Comparison of ENCODE assay signal across 9 cellular contexts in genomic region chr3:12135029-12135634, GRCh38. TPM values are rescaled to one million over a fixed set of nuclear protein-coding genes. Genes with fewer than 3 reads are reported as not detected.
DNase-seq lines count a peak whose midpoint lies in the region; ATAC-seq and TF ChIP-seq lines count a peak whose summit lies in the region.
"Had no signal": no experiment of that assay in that cellular context is flagged by ENCODE, and none has a peak within 500 bp of the region (broad histone marks: within the 10 kb centered on the region; RNA-seq: fewer than 3 reads in every experiment).

No MANE protein-coding gene starts in this region.

- H3K4me3 Mint-ChIP-seq in neural crest cell = no peak overlapping the region

- no peaks in the 10 kb centered on the region for H3K27me3 ChIP-seq in NT2/D1 (ENCODE audit: insufficient read depth, insufficient read length)
- no peaks in the 10 kb centered on the region for H3K27me3 ChIP-seq in tibial nerve

- TF ChIP-seq POLR2A in tibial nerve (IDR thresholded peaks at IDR 0.05) = no peak

- no peak overlapping the region for H3K27ac Mint-ChIP-seq in neural crest cell (ENCODE audit: unreplicated experiment)

- H3K9me3 ChIP-seq in NT2/D1 (ENCODE audit: insufficient read depth, low read length) = no peaks in the 10 kb centered on the region
- no peaks in the 10 kb centered on the region for H3K9me3 ChIP-seq in tibial nerve
- H3K9me3 ChIP-seq: SJSA1 had no signal

- DNase-seq in AG09319 (ENCODE audit: extremely low read depth, low read depth) = peak; percentile 24
- peak; percentile 42 for DNase-seq in NT2/D1 (ENCODE audit: low read depth, low spot score)
- DNase-seq in activated T-cell treated with anti-CD3 and anti-CD28 coated beads for 24 hours (ENCODE audit: low read depth) = peak; percentile 53
- DNase-seq in fibroblast of gingiva (ENCODE audit: low read depth) = peak; percentile 51
- DNase-seq in neural crest cell (ENCODE audit: low read depth, low spot score) = peak; percentile 68
- peak; percentile 65 to 80 for DNase-seq in tibial nerve (ENCODE audit: low spot score in 2 of 2)

- H3K9me3 Mint-ChIP-seq in neural crest cell = no peaks in the 10 kb centered on the region

- TF ChIP-seq EP300 in tibial nerve (IDR thresholded peaks at IDR 0.05) = no peak

- H3K4me1 Mint-ChIP-seq in neural crest cell = no peaks in the 10 kb centered on the region

- no peak overlapping the region for H3K27ac ChIP-seq in tibial nerve
- H3K27ac ChIP-seq: SJSA1 had no signal

- no peaks in the 10 kb centered on the region for H3K36me3 Mint-ChIP-seq in neural crest cell (ENCODE audit: low read depth)

- H3K4me3 ChIP-seq in NT2/D1 (ENCODE audit: insufficient read length, low read depth) = no peak overlapping the region
- H3K4me3 ChIP-seq in tibial nerve = no peak overlapping the region
- H3K4me3 ChIP-seq: SJSA1 had no signal

- no peaks in the 10 kb centered on the region for H3K36me3 ChIP-seq in NT2/D1 (ENCODE audit: insufficient read depth, insufficient read length, low read length)
- no peaks in the 10 kb centered on the region for H3K36me3 ChIP-seq in tibial nerve
- H3K36me3 ChIP-seq: SJSA1 had no signal

- H3K9ac ChIP-seq in NT2/D1 (ENCODE audit: insufficient read length, low read depth) = no peak overlapping the region

- TF ChIP-seq CTCF in AG09319 (IDR thresholded peaks at IDR 0.05; ENCODE audit: low read depth, low read length) = peak; percentile 97
- peak; percentile 90 for TF ChIP-seq CTCF in neural crest cell (conservative IDR thresholded peaks at IDR 0.05)
- peak; percentile 77 to 90 (median 89) for TF ChIP-seq CTCF in tibial nerve (IDR thresholded peaks at IDR 0.05)

- 3 to 17% methylated on average over 3 of the region's 3 CpGs for WGBS in tibial nerve, 2 donors

- ATAC-seq in GM18502 (IDR thresholded peaks at IDR 0.05; ENCODE audit: poor library complexity, unreplicated experiment) (peak; percentile 96), HG02981 (IDR thresholded peaks at IDR 0.05; ENCODE audit: unreplicated experiment) (peak; percentile 85)

- H3K4me1 ChIP-seq in NT2/D1 (ENCODE audit: insufficient read depth, insufficient read length) (no peaks in the 10 kb centered on the region), tibial nerve (peaks cover 0 to 25% (median 0%) of the 10 kb centered on the region in 4 donors)
- H3K4me1 ChIP-seq: SJSA1 had no signal

- peaks cover 37% of the 10 kb centered on the region for H3K27me3 Mint-ChIP-seq in neural crest cell (ENCODE audit: low read depth)

RNA-seq across cellular contexts. Expression of gene TIMP4, which starts 23.6 kb away (rescaled TPM):
- 0.75 and 1.1 TPM in 2 replicates for total RNA-seq in neural crest cell
- 100 to 1,000 TPM in 1 of 4 donors, 10 to 100 TPM in 3; 40.2 to 124 (median 48.4) TPM for total RNA-seq in tibial nerve

Comparison
In these comparisons a context has a peak if more than half of its experiments do, and no peak if none do; other contexts are left out.
1. RNA of gene TIMP4, which starts 23.6 kb away (total RNA-seq): 40.2 to 124 TPM in tibial nerve; 0.75 to 1.1 TPM in neural crest cell; every median in the first group is over 10 times any median in the second.
2. Peak in every context shown above with its lines, with median percentiles within 50 percentile points of each other: DNase-seq and CTCF ChIP-seq.